Comparison of ENCODE assay signal across 23 cellular contexts in the genomic region with DNA sequence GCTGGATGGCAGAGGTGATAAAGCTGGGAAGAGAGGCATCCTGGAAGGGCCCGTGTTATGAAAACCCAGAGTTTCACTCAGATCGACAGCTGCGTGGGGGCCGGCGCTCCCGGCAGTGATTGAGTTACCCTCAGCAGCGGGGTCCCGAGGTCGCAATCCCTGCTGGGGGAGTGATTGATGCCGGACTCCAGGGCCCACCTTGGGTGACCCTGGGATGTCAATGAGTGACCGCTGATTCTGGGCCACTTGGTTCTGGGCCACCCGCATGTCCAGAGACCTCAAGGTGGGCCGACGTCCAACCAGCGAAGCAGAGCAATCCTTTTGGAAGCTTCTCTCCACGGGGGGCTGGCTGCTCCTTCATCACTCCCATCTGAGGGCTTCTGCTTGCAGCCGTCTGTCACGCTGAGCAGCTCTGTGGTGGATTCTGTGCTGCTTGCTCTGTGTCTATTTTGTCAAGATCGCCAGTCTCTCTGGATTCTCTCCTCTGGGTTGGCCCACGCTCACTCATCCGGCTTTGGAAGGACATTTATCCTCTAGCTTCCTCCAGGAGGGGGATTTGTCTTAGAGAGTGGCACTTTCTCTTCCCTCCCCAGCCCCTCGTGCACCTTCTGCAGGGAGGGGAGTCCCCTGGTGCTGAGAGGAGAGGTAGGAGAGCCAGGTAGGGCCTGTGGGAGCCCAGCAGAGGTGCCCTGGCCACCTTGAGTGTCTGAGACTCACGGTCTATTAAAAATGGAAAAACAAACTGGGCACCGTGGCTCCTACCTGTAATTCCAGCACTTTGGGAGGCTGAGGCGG.
"Had no signal": no experiment of that assay in that cellular context is flagged by ENCODE, and none has a peak within 500 bp of the region (broad histone marks: within the 10 kb centered on the region; RNA-seq: fewer than 3 reads in every experiment).

No MANE protein-coding gene starts in this region.

- H3K9me3 ChIP-seq: uterus had no signal

- H3K4me1 ChIP-seq: gastroesophageal sphincter, heart right ventricle, sigmoid colon, tibial artery, uterus had no signal

- H3K4me1 Mint-ChIP-seq: activated CD8-positive, alpha-beta memory T cell treated with anti-CD3 and anti-CD28 coated beads, Interleukin-2, amount 10 ng/mL, durations not matched to agents 7 days and 5 days; WTC11 had no signal

- DNase-seq: activated CD4-positive, alpha-beta memory T cell treated with anti-CD3 and anti-CD28 coated beads for 36 hours; activated CD4-positive, alpha-beta T cell treated with anti-CD3 and anti-CD28 coated beads for 4 hours; activated CD8-positive, alpha-beta memory T cell treated with anti-CD3 and anti-CD28 coated beads, Interleukin-2, amount 10 ng/mL, durations not matched to agents 7 days and 5 days; activated naive CD4-positive, alpha-beta T cell treated with anti-CD3 and anti-CD28 coated beads, Interleukin-2, amount 50 U/mL, for 16 hours; activated T-cell treated with anti-CD3 and anti-CD28 coated beads, Interleukin-2, amount 50 U/mL, for 24 hours; aorta; brain microvascular endothelial cell; cortex of kidney; effector CD4-positive, alpha-beta T cell; heart right ventricle; kidney glomerular epithelial cell; left ventricle myocardium superior; naive thymus-derived CD4-positive, alpha-beta T cell; sigmoid colon; stimulated activated CD4-positive, alpha-beta T cell treated with anti-CD3 and anti-CD28 coated beads, Interleukin-4, amount 100 ng/mL, for 24 hours; T-cell; tibial artery; uterus had no signal

- H3K4me3 Mint-ChIP-seq: activated CD4-positive, alpha-beta memory T cell treated with anti-CD3 and anti-CD28 coated beads for 36 hours; activated CD8-positive, alpha-beta memory T cell treated with anti-CD3 and anti-CD28 coated beads, Interleukin-2, amount 10 ng/mL, durations not matched to agents 7 days and 5 days; activated T-cell treated with anti-CD3 and anti-CD28 coated beads, Interleukin-2, amount 50 U/mL, for 24 hours; central memory CD8-positive, alpha-beta T cell; naive thymus-derived CD4-positive, alpha-beta T cell; stimulated activated effector memory CD8-positive, alpha-beta T cell treated with anti-CD3 and anti-CD28 coated beads, Interleukin-12 subunit alpha, Interleukin-12 subunit beta, amount 100 ng/mL, for 72 hours; T-cell; WTC11 had no signal

- H3K4me3 ChIP-seq: gastroesophageal sphincter, heart right ventricle, sigmoid colon, tibial artery, uterus had no signal

- ATAC-seq: activated CD8-positive, alpha-beta memory T cell treated with anti-CD3 and anti-CD28 coated beads, Interleukin-2, amount 10 ng/mL, durations not matched to agents 7 days and 5 days; esophagus mucosa; gastroesophageal sphincter; heart right ventricle; left ventricle myocardium superior; naive thymus-derived CD4-positive, alpha-beta T cell; stimulated activated effector memory CD8-positive, alpha-beta T cell treated with anti-CD3 and anti-CD28 coated beads, Interleukin-12 subunit alpha, Interleukin-12 subunit beta, amount 100 ng/mL, for 72 hours; T-cell; WTC11 had no signal

- H3K27ac Mint-ChIP-seq: activated CD4-positive, alpha-beta memory T cell treated with anti-CD3 and anti-CD28 coated beads for 36 hours; activated CD8-positive, alpha-beta memory T cell treated with anti-CD3 and anti-CD28 coated beads, Interleukin-2, amount 10 ng/mL, durations not matched to agents 7 days and 5 days; activated T-cell treated with anti-CD3 and anti-CD28 coated beads, Interleukin-2, amount 50 U/mL, for 24 hours; naive thymus-derived CD4-positive, alpha-beta T cell; stimulated activated effector memory CD8-positive, alpha-beta T cell treated with anti-CD3 and anti-CD28 coated beads, Interleukin-12 subunit alpha, Interleukin-12 subunit beta, amount 100 ng/mL, for 72 hours; T-cell; WTC11 had no signal

- H3K36me3 ChIP-seq: brain microvascular endothelial cell, gastroesophageal sphincter, heart right ventricle, sigmoid colon, tibial artery, uterus had no signal

- H3K36me3 Mint-ChIP-seq: activated CD4-positive, alpha-beta memory T cell treated with anti-CD3 and anti-CD28 coated beads for 36 hours; activated CD8-positive, alpha-beta memory T cell treated with anti-CD3 and anti-CD28 coated beads, Interleukin-2, amount 10 ng/mL, durations not matched to agents 7 days and 5 days; stimulated activated effector memory CD8-positive, alpha-beta T cell treated with anti-CD3 and anti-CD28 coated beads, Interleukin-12 subunit alpha, Interleukin-12 subunit beta, amount 100 ng/mL, for 72 hours; T-cell had no signal

- H3K27ac ChIP-seq: brain microvascular endothelial cell, gastroesophageal sphincter, heart right ventricle, sigmoid colon, tibial artery, uterus had no signal

- H3K27me3 ChIP-seq: brain microvascular endothelial cell, uterus had no signal
